1 cellular context compared by ENCODE assay signal in genomic region chr1:150067184-150068182, GRCh38.
TF ChIP-seq lines count a peak whose summit lies in the region.

Gene VPS45, plus strand, starts transcription at chr1:150067776. Its CDS starts 82 bp downstream, at chr1:150067858.

TF ChIP-seq in GM12878, 131 proteins besides CTCF, POLR2A, EP300 and RAD21 (continued from another document and continues in another):
- TF ChIP-seq NFIC (IDR thresholded peaks at IDR 0.05; ENCODE audit: low read depth, low read length) (peak; percentile 27; the same call in 1 of the 2 replicates), NFYA (IDR thresholded peaks at IDR 0.05; ENCODE audit: borderline replicate concordance, low read depth, low read length) (no peak), HDAC2 (IDR thresholded peaks at IDR 0.05) (no peak), EED (IDR thresholded peaks at IDR 0.05; ENCODE audit: low read depth) (peak; percentile 70; the same call in 1 of the 2 replicates), NBN (IDR thresholded peaks at IDR 0.05) (peak; percentile 86; the same call in 1 of the 2 replicates), BCL11A (IDR thresholded peaks at IDR 0.05; ENCODE audit: low read depth, low read length) (no peak), ZNF24 (IDR thresholded peaks at IDR 0.05) (no peak), CEBPZ (IDR thresholded peaks at IDR 0.05; ENCODE audit: low read depth, low read length) (no peak), CBX5 (IDR thresholded peaks at IDR 0.05; ENCODE audit: low read depth) (no peak), IRF3 (IDR thresholded peaks at IDR 0.05) (no peak), ATF7 (IDR thresholded peaks at IDR 0.05; ENCODE audit: low read depth) (peak; percentile 86), BRCA1 (IDR thresholded peaks at IDR 0.05; ENCODE audit: low read depth, low read length) (0 out of 2 replicates have a peak, but pooled peaks have one; percentile 4), MTA3 (IDR thresholded peaks at IDR 0.05; ENCODE audit: borderline replicate concordance, low read length) (no peak; the same call in 1 of the 2 replicates), SIN3A (IDR thresholded peaks at IDR 0.05; ENCODE audit: low read depth, low read length) (peak; percentile 93), ZNF274 (IDR thresholded peaks at IDR 0.05; ENCODE audit: insufficient read depth, insufficient read length) (no peak), YY1 (IDR thresholded peaks at IDR 0.05; ENCODE audit: low read depth, low read length) (peak; percentile 89), FOXM1 (IDR thresholded peaks at IDR 0.05; ENCODE audit: low read depth, low read length) (peak; percentile 27; the same call in 1 of the 2 replicates), SMC3 (IDR thresholded peaks at IDR 0.05; ENCODE audit: borderline replicate concordance, low read length) (peak; percentile 8; the same call in 1 of the 2 replicates), MYC (IDR thresholded peaks at IDR 0.05; ENCODE audit: insufficient read depth, insufficient read length, insufficient replicate concordance, low read length, severe bottlenecking) (no peak), USF2 (IDR thresholded peaks at IDR 0.05; ENCODE audit: borderline replicate concordance, low read depth, low read length) (no peak), BMI1 (IDR thresholded peaks at IDR 0.05; ENCODE audit: borderline replicate concordance) (no peak), MYB (IDR thresholded peaks at IDR 0.05; ENCODE audit: borderline replicate concordance, low read depth, low read length) (no peak), YBX1 (IDR thresholded peaks at IDR 0.05) (no peak), MAX (IDR thresholded peaks at IDR 0.05; ENCODE audit: low read depth, low read length) (peak; percentile 40; the same call in 1 of the 2 replicates), E2F4 (IDR thresholded peaks at IDR 0.05; ENCODE audit: low read depth, low read length) (no peak), NRF1 (conservative IDR thresholded peaks at IDR 0.05; ENCODE audit: low read depth, low read length) (no peak), SMAD1 (IDR thresholded peaks at IDR 0.05; ENCODE audit: low read depth, partially characterized antibody) (no peak), NR2C2 (IDR thresholded peaks at IDR 0.05; ENCODE audit: borderline replicate concordance, control insufficient read depth, insufficient read length, low read depth) (no peak), RBBP5 (conservative IDR thresholded peaks at IDR 0.05) (no peak), SP1 (IDR thresholded peaks at IDR 0.05; ENCODE audit: low read depth, low read length) (peak; percentile 35), ZNF207 (IDR thresholded peaks at IDR 0.05; ENCODE audit: borderline replicate concordance) (0 out of 2 replicates have a peak, but pooled peaks have one; percentile 25)
- TF ChIP-seq, protein P1, sequence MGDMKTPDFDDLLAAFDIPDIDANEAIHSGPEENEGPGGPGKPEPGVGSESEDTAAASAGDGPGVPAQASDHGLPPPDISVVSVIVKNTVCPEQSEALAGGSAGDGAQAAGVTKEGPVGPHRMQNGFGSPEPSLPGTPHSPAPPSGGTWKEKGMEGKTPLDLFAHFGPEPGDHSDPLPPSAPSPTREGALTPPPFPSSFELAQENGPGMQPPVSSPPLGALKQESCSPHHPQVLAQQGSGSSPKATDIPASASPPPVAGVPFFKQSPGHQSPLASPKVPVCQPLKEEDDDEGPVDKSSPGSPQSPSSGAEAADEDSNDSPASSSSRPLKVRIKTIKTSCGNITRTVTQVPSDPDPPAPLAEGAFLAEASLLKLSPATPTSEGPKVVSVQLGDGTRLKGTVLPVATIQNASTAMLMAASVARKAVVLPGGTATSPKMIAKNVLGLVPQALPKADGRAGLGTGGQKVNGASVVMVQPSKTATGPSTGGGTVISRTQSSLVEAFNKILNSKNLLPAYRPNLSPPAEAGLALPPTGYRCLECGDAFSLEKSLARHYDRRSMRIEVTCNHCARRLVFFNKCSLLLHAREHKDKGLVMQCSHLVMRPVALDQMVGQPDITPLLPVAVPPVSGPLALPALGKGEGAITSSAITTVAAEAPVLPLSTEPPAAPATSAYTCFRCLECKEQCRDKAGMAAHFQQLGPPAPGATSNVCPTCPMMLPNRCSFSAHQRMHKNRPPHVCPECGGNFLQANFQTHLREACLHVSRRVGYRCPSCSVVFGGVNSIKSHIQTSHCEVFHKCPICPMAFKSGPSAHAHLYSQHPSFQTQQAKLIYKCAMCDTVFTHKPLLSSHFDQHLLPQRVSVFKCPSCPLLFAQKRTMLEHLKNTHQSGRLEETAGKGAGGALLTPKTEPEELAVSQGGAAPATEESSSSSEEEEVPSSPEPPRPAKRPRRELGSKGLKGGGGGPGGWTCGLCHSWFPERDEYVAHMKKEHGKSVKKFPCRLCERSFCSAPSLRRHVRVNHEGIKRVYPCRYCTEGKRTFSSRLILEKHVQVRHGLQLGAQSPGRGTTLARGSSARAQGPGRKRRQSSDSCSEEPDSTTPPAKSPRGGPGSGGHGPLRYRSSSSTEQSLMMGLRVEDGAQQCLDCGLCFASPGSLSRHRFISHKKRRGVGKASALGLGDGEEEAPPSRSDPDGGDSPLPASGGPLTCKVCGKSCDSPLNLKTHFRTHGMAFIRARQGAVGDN (IDR thresholded peaks at IDR 0.05) = peak; percentile 36; the same call in 1 of the 2 replicates
- TF ChIP-seq, protein P2, sequence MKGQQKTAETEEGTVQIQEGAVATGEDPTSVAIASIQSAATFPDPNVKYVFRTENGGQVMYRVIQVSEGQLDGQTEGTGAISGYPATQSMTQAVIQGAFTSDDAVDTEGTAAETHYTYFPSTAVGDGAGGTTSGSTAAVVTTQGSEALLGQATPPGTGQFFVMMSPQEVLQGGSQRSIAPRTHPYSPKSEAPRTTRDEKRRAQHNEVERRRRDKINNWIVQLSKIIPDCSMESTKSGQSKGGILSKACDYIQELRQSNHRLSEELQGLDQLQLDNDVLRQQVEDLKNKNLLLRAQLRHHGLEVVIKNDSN (IDR thresholded peaks at IDR 0.05; ENCODE audit: borderline replicate concordance, extremely low read length, insufficient read depth, low read depth, low read length) = no peak
- TF ChIP-seq, protein P3, sequence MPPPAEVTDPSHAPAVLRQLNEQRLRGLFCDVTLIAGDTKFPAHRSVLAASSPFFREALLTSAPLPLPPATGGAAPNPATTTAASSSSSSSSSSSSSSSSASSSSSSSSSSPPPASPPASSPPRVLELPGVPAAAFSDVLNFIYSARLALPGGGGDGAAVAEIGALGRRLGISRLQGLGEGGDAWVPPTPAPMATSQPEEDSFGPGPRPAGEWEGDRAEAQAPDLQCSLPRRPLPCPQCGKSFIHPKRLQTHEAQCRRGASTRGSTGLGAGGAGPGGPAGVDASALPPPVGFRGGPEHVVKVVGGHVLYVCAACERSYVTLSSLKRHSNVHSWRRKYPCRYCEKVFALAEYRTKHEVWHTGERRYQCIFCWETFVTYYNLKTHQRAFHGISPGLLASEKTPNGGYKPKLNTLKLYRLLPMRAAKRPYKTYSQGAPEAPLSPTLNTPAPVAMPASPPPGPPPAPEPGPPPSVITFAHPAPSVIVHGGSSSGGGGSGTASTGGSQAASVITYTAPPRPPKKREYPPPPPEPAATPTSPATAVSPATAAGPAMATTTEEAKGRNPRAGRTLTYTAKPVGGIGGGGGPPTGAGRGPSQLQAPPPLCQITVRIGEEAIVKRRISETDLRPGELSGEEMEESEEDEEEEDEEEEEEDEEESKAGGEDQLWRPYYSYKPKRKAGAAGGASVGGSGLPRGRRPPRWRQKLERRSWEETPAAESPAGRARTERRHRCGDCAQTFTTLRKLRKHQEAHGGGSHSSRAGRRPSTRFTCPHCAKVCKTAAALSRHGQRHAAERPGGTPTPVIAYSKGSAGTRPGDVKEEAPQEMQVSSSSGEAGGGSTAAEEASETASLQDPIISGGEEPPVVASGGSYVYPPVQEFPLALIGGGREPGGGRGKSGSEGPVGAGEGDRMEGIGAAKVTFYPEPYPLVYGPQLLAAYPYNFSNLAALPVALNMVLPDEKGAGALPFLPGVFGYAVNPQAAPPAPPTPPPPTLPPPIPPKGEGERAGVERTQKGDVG (CRISPR knock-in tag; IDR thresholded peaks at IDR 0.05) = no peak
- TF ChIP-seq, protein P4, sequence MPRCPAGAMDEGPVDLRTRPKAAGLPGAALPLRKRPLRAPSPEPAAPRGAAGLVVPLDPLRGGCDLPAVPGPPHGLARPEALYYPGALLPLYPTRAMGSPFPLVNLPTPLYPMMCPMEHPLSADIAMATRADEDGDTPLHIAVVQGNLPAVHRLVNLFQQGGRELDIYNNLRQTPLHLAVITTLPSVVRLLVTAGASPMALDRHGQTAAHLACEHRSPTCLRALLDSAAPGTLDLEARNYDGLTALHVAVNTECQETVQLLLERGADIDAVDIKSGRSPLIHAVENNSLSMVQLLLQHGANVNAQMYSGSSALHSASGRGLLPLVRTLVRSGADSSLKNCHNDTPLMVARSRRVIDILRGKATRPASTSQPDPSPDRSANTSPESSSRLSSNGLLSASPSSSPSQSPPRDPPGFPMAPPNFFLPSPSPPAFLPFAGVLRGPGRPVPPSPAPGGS (IDR thresholded peaks at IDR 0.05; ENCODE audit: borderline replicate concordance, insufficient read depth, low read depth, low read length, poor library complexity, severe bottlenecking) = no peak
- TF ChIP-seq, protein P5, sequence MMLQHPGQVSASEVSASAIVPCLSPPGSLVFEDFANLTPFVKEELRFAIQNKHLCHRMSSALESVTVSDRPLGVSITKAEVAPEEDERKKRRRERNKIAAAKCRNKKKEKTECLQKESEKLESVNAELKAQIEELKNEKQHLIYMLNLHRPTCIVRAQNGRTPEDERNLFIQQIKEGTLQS (IDR thresholded peaks at IDR 0.05; ENCODE audit: borderline replicate concordance, extremely low read depth, low read depth, low read length) = no peak
- TF ChIP-seq, protein P6, sequence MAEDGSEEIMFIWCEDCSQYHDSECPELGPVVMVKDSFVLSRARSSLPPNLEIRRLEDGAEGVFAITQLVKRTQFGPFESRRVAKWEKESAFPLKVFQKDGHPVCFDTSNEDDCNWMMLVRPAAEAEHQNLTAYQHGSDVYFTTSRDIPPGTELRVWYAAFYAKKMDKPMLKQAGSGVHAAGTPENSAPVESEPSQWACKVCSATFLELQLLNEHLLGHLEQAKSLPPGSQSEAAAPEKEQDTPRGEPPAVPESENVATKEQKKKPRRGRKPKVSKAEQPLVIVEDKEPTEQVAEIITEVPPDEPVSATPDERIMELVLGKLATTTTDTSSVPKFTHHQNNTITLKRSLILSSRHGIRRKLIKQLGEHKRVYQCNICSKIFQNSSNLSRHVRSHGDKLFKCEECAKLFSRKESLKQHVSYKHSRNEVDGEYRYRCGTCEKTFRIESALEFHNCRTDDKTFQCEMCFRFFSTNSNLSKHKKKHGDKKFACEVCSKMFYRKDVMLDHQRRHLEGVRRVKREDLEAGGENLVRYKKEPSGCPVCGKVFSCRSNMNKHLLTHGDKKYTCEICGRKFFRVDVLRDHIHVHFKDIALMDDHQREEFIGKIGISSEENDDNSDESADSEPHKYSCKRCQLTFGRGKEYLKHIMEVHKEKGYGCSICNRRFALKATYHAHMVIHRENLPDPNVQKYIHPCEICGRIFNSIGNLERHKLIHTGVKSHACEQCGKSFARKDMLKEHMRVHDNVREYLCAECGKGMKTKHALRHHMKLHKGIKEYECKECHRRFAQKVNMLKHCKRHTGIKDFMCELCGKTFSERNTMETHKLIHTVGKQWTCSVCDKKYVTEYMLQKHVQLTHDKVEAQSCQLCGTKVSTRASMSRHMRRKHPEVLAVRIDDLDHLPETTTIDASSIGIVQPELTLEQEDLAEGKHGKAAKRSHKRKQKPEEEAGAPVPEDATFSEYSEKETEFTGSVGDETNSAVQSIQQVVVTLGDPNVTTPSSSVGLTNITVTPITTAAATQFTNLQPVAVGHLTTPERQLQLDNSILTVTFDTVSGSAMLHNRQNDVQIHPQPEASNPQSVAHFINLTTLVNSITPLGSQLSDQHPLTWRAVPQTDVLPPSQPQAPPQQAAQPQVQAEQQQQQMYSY (CRISPR knock-in tag; IDR thresholded peaks at IDR 0.05) = no peak
